Comparison of ENCODE assay signal across 10 cellular contexts in genomic region chr3:151384741-151385174, GRCh38. TPM values are rescaled to one million over a fixed set of nuclear protein-coding genes. Genes with fewer than 3 reads are reported as not detected.
A peak's percentile ranks its signal among the peaks of the same experiment; 100 is the strongest.
DNase-seq lines count a peak whose midpoint lies in the region; ATAC-seq, FAIRE-seq and TF ChIP-seq lines count a peak whose summit lies in the region.
"Had no signal": no experiment of that assay in that cellular context is flagged by ENCODE, and none has a peak within 500 bp of the region (broad histone marks: within the 10 kb centered on the region; RNA-seq: fewer than 3 reads in every experiment).

Gene P2RY12 (minus strand): TSS chr3:151384753. CDS start chr3:151338845, 45,908 bp downstream.

- H3K27ac Mint-ChIP-seq in neural progenitor cell, result no peak within 1 kb of the TSS

- H3K4me3 Mint-ChIP-seq in neural progenitor cell, result no peak within 1 kb of the TSS

- H3K27ac ChIP-seq in BLaER1 treated with 17β-estradiol and CSF1 and Interleukin-3, amounts not matched to agents 10 nM and 100 nM, result peak within 1 kb of the TSS in 9 of 11 experiments; percentile 34 to 85 (median 61); a peak in 17 of 22 replicates
- H3K27ac ChIP-seq in kidney (ENCODE audit: low read depth in 2 of 2, low read length in 2 of 2) (no peak within 1 kb of the TSS), neural progenitor cell (no peak within 1 kb of the TSS)

- H3K4me1 Mint-ChIP-seq in neural progenitor cell, result peaks cover 12% of the 10 kb centered on the region

- no peaks in the 10 kb centered on the region for H3K79me2 ChIP-seq in neural progenitor cell (ENCODE audit: low read depth)

- H3K4me2 ChIP-seq in BLaER1 treated with 17β-estradiol and CSF1 and Interleukin-3, amounts not matched to agents 10 nM and 100 nM, result peak within 1 kb of the TSS; percentile 49 to 93 (median 66)
- no peak within 1 kb of the TSS for H3K4me2 ChIP-seq in neural progenitor cell

- H3F3A ChIP-seq in neural progenitor cell (ENCODE audit: low read depth), result no peaks in the 10 kb centered on the region

- no peaks in the 10 kb centered on the region for H4K20me1 ChIP-seq in BLaER1 treated with 17β-estradiol and CSF1 and Interleukin-3, amounts not matched to agents 10 nM and 100 nM
- no peaks in the 10 kb centered on the region for H4K20me1 ChIP-seq in neural progenitor cell (ENCODE audit: low read depth)

- peaks cover 0 to 21% (median 0%) of the 10 kb centered on the region in 11 experiments; a peak in 6 of 22 replicates for H3K36me3 ChIP-seq in BLaER1 treated with 17β-estradiol and CSF1 and Interleukin-3, amounts not matched to agents 10 nM and 100 nM
- H3K36me3 ChIP-seq in kidney (ENCODE audit: control insufficient read depth in 1 of 2, insufficient read depth in 2 of 2, low read length in 2 of 2) (no peaks in the 10 kb centered on the region), neural progenitor cell (peaks cover under 1% of the 10 kb centered on the region)

- H2AFZ ChIP-seq in neural progenitor cell (replicated peaks), result no peak within 1 kb of the TSS

- no peaks in the 10 kb centered on the region for H3K27me3 ChIP-seq in BLaER1 treated with 17β-estradiol and CSF1 and Interleukin-3, amounts not matched to agents 10 nM and 100 nM
- H3K27me3 ChIP-seq in neural progenitor cell, result no peaks in the 10 kb centered on the region

- H3K36me3 Mint-ChIP-seq in neural progenitor cell, result peaks cover 12% of the 10 kb centered on the region

- TF ChIP-seq CTCF in kidney (IDR thresholded peaks at IDR 0.05; ENCODE audit: borderline replicate concordance, extremely low read depth, insufficient read depth), result no peak
- no peak for TF ChIP-seq CTCF in neural progenitor cell (IDR thresholded peaks at IDR 0.05)

- peaks cover 34 to 98% (median 65%) of the 10 kb centered on the region in 10 experiments for H3K4me1 ChIP-seq in BLaER1 treated with 17β-estradiol and CSF1 and Interleukin-3, amounts not matched to agents 10 nM and 100 nM
- H3K4me1 ChIP-seq in kidney (ENCODE audit: control insufficient read depth in 1 of 2, insufficient read depth in 1 of 2, low read depth in 1 of 2, low read length in 2 of 2) (peaks cover 4 to 12% of the 10 kb centered on the region in 2 donors), neural progenitor cell (no peaks in the 10 kb centered on the region)

- peak; percentile 44 to 51 for DNase-seq in Kasumi-1 (lab: John Stamatoyannopoulos, UW)
- DNase-seq in kidney, result no peak
- DNase-seq in neural progenitor cell (ENCODE audit: low spot score), result no peak
- DNase-seq in GM19240 (ENCODE audit: insufficient read length, low spot score), result no peak
- no peak for DNase-seq in NK-92 (lab: John Stamatoyannopoulos, UW; ENCODE audit: unreplicated experiment)

- H3K27me3 Mint-ChIP-seq in neural progenitor cell (ENCODE audit: insufficient read depth, low read depth), result no peaks in the 10 kb centered on the region

- no peak for FAIRE-seq in kidney (lab: Jason Lieb, UNC)

- peaks cover 0 to 4% (median 0%) of the 10 kb centered on the region in 11 experiments; a peak in 2 of 22 replicates for H3K9me3 ChIP-seq in BLaER1 treated with 17β-estradiol and CSF1 and Interleukin-3, amounts not matched to agents 10 nM and 100 nM (replicated peaks in 1 of 11)
- no peaks in the 10 kb centered on the region for H3K9me3 ChIP-seq in kidney (ENCODE audit: control insufficient read depth in 1 of 2, low read length in 2 of 2)
- H3K9me3 ChIP-seq in neural progenitor cell (ENCODE audit: low read depth), result no peaks in the 10 kb centered on the region

- intact Hi-C loops in kidney (cut with DNase I), result no loop called here

- peak; percentile 41 for ATAC-seq in GM21390 (IDR thresholded peaks at IDR 0.05; ENCODE audit: unreplicated experiment)
- ATAC-seq in HG03135 (IDR thresholded peaks at IDR 0.05; ENCODE audit: unreplicated experiment), result no peak

- H3K4me3 ChIP-seq in BLaER1 treated with 17β-estradiol and CSF1 and Interleukin-3, amounts not matched to agents 10 nM and 100 nM, result peak within 1 kb of the TSS in 5 of 10 experiments; percentile 39 to 55 (median 52); a peak in 8 of 20 replicates
- H3K4me3 ChIP-seq in kidney (ENCODE audit: low read length in 2 of 2) (peak within 1 kb of the TSS; percentile 35 to 53), neural progenitor cell (no peak within 1 kb of the TSS)

- H3K9ac ChIP-seq in BLaER1 treated with 17β-estradiol and CSF1 and Interleukin-3, amounts not matched to agents 10 nM and 100 nM, result peak within 1 kb of the TSS in 6 of 11 experiments; percentile 6 to 73 (median 66); a peak in 10 of 22 replicates
- no peak within 1 kb of the TSS for H3K9ac ChIP-seq in kidney (ENCODE audit: low read length in 2 of 2)
- H3K9ac ChIP-seq in neural progenitor cell, result no peak within 1 kb of the TSS

- H3K9me3 Mint-ChIP-seq in neural progenitor cell, result no peaks in the 10 kb centered on the region

RNA-seq across cellular contexts. Expression of gene P2RY12, which starts in this region (rescaled TPM):
- total RNA-seq in kidney (2.2 TPM), neural progenitor cell (ENCODE audit: low replicate concordance) (not detected in 2 replicates)
- polyA plus RNA-seq in kidney (ENCODE audit: insufficient read depth, low read depth, low replicate concordance), result not detected
- total RNA-seq: NCI-H460, pulmonary artery endothelial cell had no signal

Comparison
In these comparisons a context has a peak if more than half of its experiments do, and no peak if none do; other contexts are left out.
1. H3K27ac ChIP-seq: peak in BLaER1 treated with 17β-estradiol and CSF1 and Interleukin-3, amounts not matched to agents 10 nM and 100 nM (9 of 11); none in kidney (0 of 2) and neural progenitor cell (single experiment).
2. H3K9ac ChIP-seq: peak in BLaER1 treated with 17β-estradiol and CSF1 and Interleukin-3, amounts not matched to agents 10 nM and 100 nM (6 of 11); none in kidney (0 of 2) and neural progenitor cell (single experiment).
3. DNase-seq: peak in Kasumi-1 (2 of 2); none in kidney (single experiment), neural progenitor cell (single experiment), GM19240 (single experiment) and NK-92 (single experiment).